ENCODE assay signal across 12 cellular contexts in the genomic region with DNA sequence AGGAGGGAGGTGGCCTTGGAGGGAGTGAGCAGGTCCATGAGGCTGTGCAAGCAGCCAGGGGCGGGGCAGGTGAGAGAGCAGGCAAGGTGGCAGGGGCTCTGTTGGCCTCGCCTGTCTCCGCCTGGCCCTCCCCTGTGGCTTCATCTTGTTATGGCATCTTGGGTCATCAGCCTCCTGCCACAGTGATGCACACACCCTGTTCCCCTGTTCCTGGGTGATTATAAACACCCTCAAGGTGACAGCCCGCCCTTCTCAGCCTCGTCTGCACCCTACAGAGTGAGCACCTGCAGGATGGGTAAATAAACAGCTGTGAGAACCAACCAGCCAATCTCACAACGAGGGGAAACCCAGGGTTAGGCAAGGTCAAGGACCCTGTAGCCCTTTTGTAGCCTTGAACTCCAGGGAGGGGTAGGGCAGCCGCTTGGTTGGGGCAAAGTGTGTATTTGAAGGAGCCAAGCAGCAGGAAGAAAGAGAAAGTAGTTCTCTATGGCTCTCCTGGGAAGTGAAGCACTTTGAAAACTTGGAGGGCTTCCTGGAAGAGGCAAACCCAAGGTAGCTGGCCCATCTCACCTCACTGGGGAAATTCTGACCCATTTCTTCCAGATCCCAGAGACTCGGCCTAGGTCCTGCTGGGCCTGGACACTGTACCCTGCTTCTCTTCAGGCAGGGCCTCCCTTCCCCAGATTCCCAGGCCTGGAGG.
DNase-seq lines count a peak whose midpoint lies in the region; ATAC-seq and TF ChIP-seq lines count a peak whose summit lies in the region.
"Had no signal": no experiment of that assay in that cellular context is flagged by ENCODE, and none has a peak within 500 bp of the region (broad histone marks: within the 10 kb centered on the region; RNA-seq: fewer than 3 reads in every experiment).

No MANE protein-coding gene starts in this region.

- H2BK20ac ChIP-seq in H9 (ENCODE audit: low read depth, low read length, poor library complexity, severe bottlenecking), result no peak overlapping the region

- H3K4me3 ChIP-seq in parathyroid adenoma (ENCODE audit: low read depth, low read length), result no peak overlapping the region
- no peak overlapping the region for H3K4me3 ChIP-seq in tibial nerve
- H3K4me3 ChIP-seq: SK-N-MC had no signal

- H3K9me3 ChIP-seq in H9 (ENCODE audit: control insufficient read depth, low read depth, low read length), result no peaks in the 10 kb centered on the region
- no peaks in the 10 kb centered on the region for H3K9me3 ChIP-seq in parathyroid adenoma (ENCODE audit: control insufficient read depth, low read length)
- peaks cover 0 to 22% (median 3%) of the 10 kb centered on the region in 4 donors for H3K9me3 ChIP-seq in tibial nerve

- H2BK5ac ChIP-seq in H9 (ENCODE audit: insufficient read length, low read length), result no peak overlapping the region

- no peak overlapping the region for H3K27ac ChIP-seq in H9 (ENCODE audit: insufficient read length, low read depth, low read length)
- H3K27ac ChIP-seq in parathyroid adenoma, result peak overlapping the region; percentile 21
- H3K27ac ChIP-seq in tibial nerve, result peak overlapping the region in 1 of 4 donors; percentile 30
- H3K27ac ChIP-seq: SK-N-MC had no signal

- H3K9me3 Mint-ChIP-seq in H9 (peaks cover 13 to 17% of the 10 kb centered on the region in 2 experiments; a peak in 4 of 5 replicates), glutamatergic neuron (ENCODE audit: unreplicated experiment) (peaks cover 19% of the 10 kb centered on the region), Calu3 (ENCODE audit: low read depth, unreplicated experiment) (no peaks in the 10 kb centered on the region)
- H3K9me3 Mint-ChIP-seq: activated CD4-positive, alpha-beta T cell treated with anti-CD3 and anti-CD28 coated beads, Interleukin-2, amount 10 ng/mL, durations not matched to agents 24 days and 14 days had no signal

- H3K56ac ChIP-seq in H9 (ENCODE audit: insufficient read length, low read depth, low read length), result no peak overlapping the region

- H3K14ac ChIP-seq in H9 (ENCODE audit: insufficient read depth, low read length), result no peak overlapping the region

- H2BK12ac ChIP-seq in H9 (ENCODE audit: insufficient read length, low read depth, low read length), result no peak overlapping the region

- no peaks in the 10 kb centered on the region for H4K20me1 ChIP-seq in H9 (ENCODE audit: control insufficient read depth, insufficient read depth, insufficient read length)

- no peak for TF ChIP-seq POLR2A in tibial nerve (IDR thresholded peaks at IDR 0.05)

- no peak overlapping the region for H2AFZ ChIP-seq in H9 (ENCODE audit: low read length)
- no peak overlapping the region for H2AFZ ChIP-seq in parathyroid adenoma

- no peak overlapping the region for H2BK15ac ChIP-seq in H9 (ENCODE audit: low read depth, low read length)

- H3K27ac Mint-ChIP-seq in H9, result no peak overlapping the region
- no peak overlapping the region for H3K27ac Mint-ChIP-seq in glutamatergic neuron (ENCODE audit: unreplicated experiment)
- H3K27ac Mint-ChIP-seq in Calu3 (ENCODE audit: unreplicated experiment), result no peak overlapping the region
- H3K27ac Mint-ChIP-seq: activated CD4-positive, alpha-beta T cell treated with anti-CD3 and anti-CD28 coated beads, Interleukin-2, amount 10 ng/mL, durations not matched to agents 24 days and 14 days had no signal

- no peak for ATAC-seq in GM19035 (IDR thresholded peaks at IDR 0.05; ENCODE audit: unreplicated experiment)

- H4K91ac ChIP-seq in H9 (ENCODE audit: insufficient read length, low read depth, low read length), result no peak overlapping the region

- no peak overlapping the region for H3K18ac ChIP-seq in H9 (ENCODE audit: insufficient read length, low read depth, low read length)

- H3K79me1 ChIP-seq in H9 (ENCODE audit: insufficient read depth, low read depth, low read length, poor library complexity, severe bottlenecking), result no peaks in the 10 kb centered on the region

- intact Hi-C loops in Calu3 (cut with micrococcal nuclease; ENCODE audit: unreplicated experiment), result no loop called here

- H3K4me3 Mint-ChIP-seq in H9 (no peak overlapping the region), glutamatergic neuron (ENCODE audit: unreplicated experiment) (no peak overlapping the region), Calu3 (ENCODE audit: low read depth, unreplicated experiment) (no peak overlapping the region)
- H3K4me3 Mint-ChIP-seq: activated CD4-positive, alpha-beta T cell treated with anti-CD3 and anti-CD28 coated beads, Interleukin-2, amount 10 ng/mL, durations not matched to agents 24 days and 14 days had no signal

- no peak overlapping the region for H3K23ac ChIP-seq in H9 (ENCODE audit: insufficient read length, low read depth, low read length)

- H3K27me3 ChIP-seq in H9 (ENCODE audit: insufficient read depth, low read length) (no peaks in the 10 kb centered on the region), parathyroid adenoma (ENCODE audit: control insufficient read depth, insufficient read depth, low read length) (no peaks in the 10 kb centered on the region), tibial nerve (peaks cover 0 to 3% of the 10 kb centered on the region in 2 donors)

- H3K4me1 Mint-ChIP-seq in H9 (peaks cover 14 to 18% of the 10 kb centered on the region in 2 experiments), glutamatergic neuron (ENCODE audit: low read depth, unreplicated experiment) (peaks cover 17% of the 10 kb centered on the region), Calu3 (ENCODE audit: low read depth, unreplicated experiment) (no peaks in the 10 kb centered on the region)
- H3K4me1 Mint-ChIP-seq: activated CD4-positive, alpha-beta T cell treated with anti-CD3 and anti-CD28 coated beads, Interleukin-2, amount 10 ng/mL, durations not matched to agents 24 days and 14 days had no signal

- peaks cover 32% of the 10 kb centered on the region for H3K27me3 Mint-ChIP-seq in H9 (ENCODE audit: low read depth)
- peaks cover 8% of the 10 kb centered on the region for H3K27me3 Mint-ChIP-seq in glutamatergic neuron (ENCODE audit: unreplicated experiment)
- peaks cover 78% of the 10 kb centered on the region for H3K27me3 Mint-ChIP-seq in Calu3 (ENCODE audit: unreplicated experiment)

- H3K79me2 ChIP-seq in H9 (ENCODE audit: insufficient read depth, low read length) (no peaks in the 10 kb centered on the region), parathyroid adenoma (no peaks in the 10 kb centered on the region)

- H4K5ac ChIP-seq in H9 (ENCODE audit: insufficient read length, low read depth, low read length), result no peak overlapping the region

- H3K36me3 Mint-ChIP-seq in H9 (ENCODE audit: insufficient read depth in 1 of 3, low read depth in 3 of 3), result peaks cover 0 to 7% (median 0%) of the 10 kb centered on the region in 3 experiments; a peak in 2 of 7 replicates
- H3K36me3 Mint-ChIP-seq in glutamatergic neuron (ENCODE audit: unreplicated experiment), result peaks cover 33% of the 10 kb centered on the region
- H3K36me3 Mint-ChIP-seq in Calu3 (ENCODE audit: insufficient read depth, unreplicated experiment), result no peaks in the 10 kb centered on the region

- no peak overlapping the region for H2BK120ac ChIP-seq in H9 (ENCODE audit: low read depth, low read length, poor library complexity, severe bottlenecking)

- WGBS in H9 (ENCODE audit: extremely low coverage, insufficient read length, low lambda C conversion rate), result no CpG with 5 or more reads among the region's 8 CpGs
- WGBS in tibial nerve, 2 donors, result 68 to 69% methylated on average over 8 of the region's 8 CpGs

- H3K36me3 ChIP-seq in parathyroid adenoma (ENCODE audit: control insufficient read depth, insufficient read depth, low read length), result peaks cover 3% of the 10 kb centered on the region
- H3K36me3 ChIP-seq in tibial nerve, result no peaks in the 10 kb centered on the region

- H3K4me1 ChIP-seq in H9 (ENCODE audit: insufficient read depth, low read length) (no peaks in the 10 kb centered on the region), parathyroid adenoma (no peaks in the 10 kb centered on the region), tibial nerve (peaks cover 0 to 18% (median 0%) of the 10 kb centered on the region in 4 donors)
- H3K4me1 ChIP-seq: Caco-2 had no signal

- H3T11ph ChIP-seq in H9 (ENCODE audit: low read length), result no peak overlapping the region

- H3K4me2 ChIP-seq in H9 (ENCODE audit: insufficient read depth, insufficient read length, low read length), result no peak overlapping the region
- no peak overlapping the region for H3K4me2 ChIP-seq in parathyroid adenoma (ENCODE audit: low read length)

- H2AK5ac ChIP-seq in H9 (ENCODE audit: insufficient read length, low read length), result no peak overlapping the region

- no peak overlapping the region for H4K8ac ChIP-seq in H9 (replicated peaks; ENCODE audit: insufficient read length, low read depth, low read length)

- TF ChIP-seq CTCF in H9 (conservative IDR thresholded peaks at IDR 0.05) (no peak), glutamatergic neuron (IDR thresholded peaks at IDR 0.05; ENCODE audit: partially characterized antibody, unreplicated experiment) (no peak), parathyroid adenoma (IDR thresholded peaks at IDR 0.05) (no peak), tibial nerve (IDR thresholded peaks at IDR 0.05) (no peak), Calu3 (IDR thresholded peaks at IDR 0.05; ENCODE audit: unreplicated experiment) (no peak)

- no TSS peak for BruUV-seq in Calu3 (replicated peaks; lab: Mats Ljungman, UMichigan)

- TF ChIP-seq EP300 in tibial nerve (IDR thresholded peaks at IDR 0.05), result no peak

- CTCF ChIA-PET in Calu3 (lab: Charles Lee), result interaction anchor here (0.7 kb wide), 1 partner anchor 133 kb away, joined by 3 read pairs; no protein-coding TSS in a partner anchor

- DNase-seq in H9, result peak; percentile 40
- DNase-seq in NCI-H82 (lab: John Stamatoyannopoulos, UW), result peak; percentile 64
- DNase-seq in glutamatergic neuron, result peak; percentile 11
- DNase-seq in T-helper 1 cell, result no peak
- DNase-seq in tibial nerve (ENCODE audit: low spot score in 2 of 2), result no peak
- no peak for DNase-seq in Calu3
- DNase-seq: activated CD4-positive, alpha-beta T cell treated with anti-CD3 and anti-CD28 coated beads, Interleukin-2, amount 10 ng/mL, durations not matched to agents 24 days and 14 days; NCI-H1930 had no signal

- no peaks in the 10 kb centered on the region for H3K23me2 ChIP-seq in H9 (ENCODE audit: insufficient read length, low read depth, low read length, poor library complexity, severe bottlenecking)

- H3K9ac ChIP-seq in H9 (ENCODE audit: extremely low read depth, insufficient read length, low read length) (no peak overlapping the region), parathyroid adenoma (no peak overlapping the region)

- H3K4ac ChIP-seq in H9 (ENCODE audit: low read depth, low read length), result no peak overlapping the region

Comparison
In these comparisons a context has a peak if more than half of its experiments do, and no peak if none do; other contexts are left out.
1. DNase-seq: peak in H9 (single experiment), NCI-H82 (single experiment) and glutamatergic neuron (single experiment); none in T-helper 1 cell (0 of 5), tibial nerve (0 of 2) and Calu3 (single experiment).